Comparison of ENCODE assay signal across 9 cellular contexts in the genomic region with DNA sequence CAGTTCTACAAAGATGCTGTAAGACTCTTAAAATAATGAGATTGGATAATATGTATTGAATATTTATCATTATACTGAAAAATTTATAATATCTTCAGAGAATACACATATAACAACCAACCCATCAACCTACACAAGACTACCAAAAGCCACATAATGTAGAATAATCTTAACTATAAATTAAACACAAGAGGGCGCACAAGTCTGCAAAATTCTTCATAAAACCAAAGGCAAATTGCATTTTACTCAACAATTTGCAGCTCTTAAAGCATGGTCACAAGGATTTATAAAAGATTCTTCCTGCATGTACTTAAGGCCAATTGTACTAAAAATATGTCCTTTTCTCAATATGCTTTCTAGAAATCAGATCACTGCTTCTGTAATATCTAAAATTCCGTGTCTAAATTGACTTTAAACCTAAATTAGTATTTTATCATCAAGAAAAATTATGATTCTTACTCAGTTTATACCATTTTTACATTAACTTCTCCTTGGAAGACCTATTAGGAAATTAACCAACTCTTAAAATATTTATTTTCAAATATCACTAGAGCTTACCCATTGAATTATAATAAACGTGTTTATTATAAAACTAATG.
DNase-seq lines count a peak whose midpoint lies in the region; ATAC-seq and TF ChIP-seq lines count a peak whose summit lies in the region.
"Had no signal": no experiment of that assay in that cellular context is flagged by ENCODE, and none has a peak within 500 bp of the region (broad histone marks: within the 10 kb centered on the region; RNA-seq: fewer than 3 reads in every experiment).

No MANE protein-coding gene starts in this region.

- WGBS in adrenal gland, 4 donors: 51 to 63% (median 56%) methylated on average over 3 of the region's 3 CpGs
- 57% methylated on average over 3 of the region's 3 CpGs for WGBS in hepatocyte (ENCODE audit: low lambda C conversion rate, missing lambda C conversion rate)

- no peaks in the 10 kb centered on the region for H4K20me1 ChIP-seq in hepatocyte (ENCODE audit: insufficient read depth, poor library complexity, severe bottlenecking)

- H3K27ac ChIP-seq in A673 (ENCODE audit: low read depth, low read length, poor library complexity, severe bottlenecking): no peak overlapping the region
- H3K27ac ChIP-seq in adrenal gland: no peak overlapping the region
- H3K27ac ChIP-seq in hepatocyte: no peak overlapping the region

- H3K4me3 ChIP-seq in A673 (ENCODE audit: low read depth, low read length, poor library complexity, severe bottlenecking) (no peak overlapping the region), adrenal gland (no peak overlapping the region), hepatocyte (no peak overlapping the region)

- no peak overlapping the region for H2AFZ ChIP-seq in hepatocyte

- H3K36me3 ChIP-seq in A673 (ENCODE audit: insufficient read depth, low read length, poor library complexity, severe bottlenecking) (no peaks in the 10 kb centered on the region), adrenal gland (replicated peaks in 1 of 2) (no peaks in the 10 kb centered on the region), hepatocyte (replicated peaks; ENCODE audit: insufficient read depth, low read depth) (no peaks in the 10 kb centered on the region)

- no peaks in the 10 kb centered on the region for H3K9me2 ChIP-seq in hepatocyte (replicated peaks; ENCODE audit: insufficient read depth)

- POLR2A ChIA-PET in A673 (lab: Charles Lee; ENCODE audit: low non-redundant PET): interaction anchor here (0.6 kb wide), 1 partner anchor 233 kb away, joined by 4 read pairs; no protein-coding TSS in a partner anchor

- CTCF ChIA-PET in A673 (lab: Charles Lee): interaction anchor here (0.7 to 2.3 kb wide), 6 partner anchors 173 to 549 kb away, joined by 3 to 16 read pairs (median 4); a partner anchor contains a TSS

- ATAC-seq in activated T-cell treated with anti-CD3 and anti-CD28 coated beads, Interleukin-2, amount 50 U/mL, for 4 hours: no peak

- TF ChIP-seq CTCF in A673 (conservative IDR thresholded peaks at IDR 0.05; ENCODE audit: low read depth, low read length): peak; percentile 68
- peak; percentile 28 for TF ChIP-seq CTCF in GM12873 (IDR thresholded peaks at IDR 0.05; ENCODE audit: insufficient read depth, low read depth, low read length, missing control alignments)
- TF ChIP-seq CTCF in adrenal gland (IDR thresholded peaks at IDR 0.05): peak; percentile 26 to 74 (median 58)
- TF ChIP-seq CTCF in hepatocyte (IDR thresholded peaks at IDR 0.05; ENCODE audit: poor library complexity): peak; percentile 76

- no peak for TF ChIP-seq POLR2A in adrenal gland (IDR thresholded peaks at IDR 0.05)

- no peak overlapping the region for H3K4me3 Mint-ChIP-seq in activated T-cell treated with anti-CD3 and anti-CD28 coated beads, Interleukin-2, amount 50 U/mL, for 4 hours
- H3K4me3 Mint-ChIP-seq: central memory CD8-positive, alpha-beta T cell had no signal

- no TSS peak for BruUV-seq in A673 (replicated peaks; lab: Mats Ljungman, UMichigan)

- H3K36me3 Mint-ChIP-seq in activated T-cell treated with anti-CD3 and anti-CD28 coated beads, Interleukin-2, amount 50 U/mL, for 4 hours (ENCODE audit: insufficient read depth): no peaks in the 10 kb centered on the region

- no peaks in the 10 kb centered on the region for H3K79me2 ChIP-seq in hepatocyte

- peaks cover 14% of the 10 kb centered on the region for H3K27me3 Mint-ChIP-seq in activated T-cell treated with anti-CD3 and anti-CD28 coated beads, Interleukin-2, amount 50 U/mL, for 4 hours (ENCODE audit: low read depth)

- DNase-seq in A673 (ENCODE audit: low spot score): peak; percentile 81
- peak; percentile 43 for DNase-seq in NCI-H2171 (lab: John Stamatoyannopoulos, UW)
- DNase-seq in adrenal gland: peak in 1 of 7 donors; percentile 11
- DNase-seq in hepatocyte (ENCODE audit: low spot score): peak; percentile 73
- peak; percentile 92 for DNase-seq in superior temporal gyrus (ENCODE audit: extremely low spot score)
- DNase-seq in HuH-7.5 (ENCODE audit: low spot score): no peak
- DNase-seq in activated T-cell treated with anti-CD3 and anti-CD28 coated beads, Interleukin-2, amount 50 U/mL, for 4 hours: no peak

- no peaks in the 10 kb centered on the region for H3K9me3 ChIP-seq in A673 (ENCODE audit: low read depth, low read length, poor library complexity, severe bottlenecking)
- H3K9me3 ChIP-seq in adrenal gland (replicated peaks in 1 of 3): no peaks in the 10 kb centered on the region
- no peaks in the 10 kb centered on the region for H3K9me3 ChIP-seq in hepatocyte (ENCODE audit: low read depth)

- H3K27me3 ChIP-seq in A673 (replicated peaks; ENCODE audit: insufficient read depth, low read depth, low read length, poor library complexity) (no peaks in the 10 kb centered on the region), adrenal gland (no peaks in the 10 kb centered on the region), hepatocyte (no peaks in the 10 kb centered on the region)

- no peaks in the 10 kb centered on the region for H3K9me3 Mint-ChIP-seq in activated T-cell treated with anti-CD3 and anti-CD28 coated beads, Interleukin-2, amount 50 U/mL, for 4 hours
- H3K9me3 Mint-ChIP-seq: central memory CD8-positive, alpha-beta T cell had no signal

- no peak overlapping the region for H3K4me2 ChIP-seq in hepatocyte

- H3K4me1 ChIP-seq in A673 (ENCODE audit: insufficient read depth, low read length, poor library complexity, severe bottlenecking): peaks cover 20% of the 10 kb centered on the region
- H3K4me1 ChIP-seq in adrenal gland (replicated peaks in 1 of 2): peaks cover 0 to 3% of the 10 kb centered on the region in 2 donors
- H3K4me1 ChIP-seq in hepatocyte (ENCODE audit: insufficient read depth): no peaks in the 10 kb centered on the region

- intact Hi-C loops in A673 (cut with micrococcal nuclease; ENCODE audit: unreplicated experiment) (loop anchor here (1.0 kb wide), 2 partner anchors 229 to 440 kb away; no protein-coding TSS in a partner anchor), adrenal gland (cut with DNase I) (loop anchor here (5.0 to 10.0 kb wide), 2 partner anchors 164 to 227 kb away; no protein-coding TSS in a partner anchor)

- no peaks in the 10 kb centered on the region for H3K4me1 Mint-ChIP-seq in activated T-cell treated with anti-CD3 and anti-CD28 coated beads, Interleukin-2, amount 50 U/mL, for 4 hours (ENCODE audit: low read depth)
- H3K4me1 Mint-ChIP-seq: central memory CD8-positive, alpha-beta T cell had no signal

Comparison
In these comparisons a context has a peak if more than half of its experiments do, and no peak if none do; other contexts are left out.
1. DNase-seq: peak in A673 (single experiment), NCI-H2171 (single experiment), hepatocyte (single experiment) and superior temporal gyrus (single experiment); none in HuH-7.5 (single experiment) and activated T-cell treated with anti-CD3 and anti-CD28 coated beads, Interleukin-2, amount 50 U/mL, for 4 hours (single experiment).
2. Peak in every context shown above with its lines, with median percentiles within 50 percentile points of each other: CTCF ChIP-seq.